Comparison of ENCODE assay signal across 1 cellular context in the genomic region with DNA sequence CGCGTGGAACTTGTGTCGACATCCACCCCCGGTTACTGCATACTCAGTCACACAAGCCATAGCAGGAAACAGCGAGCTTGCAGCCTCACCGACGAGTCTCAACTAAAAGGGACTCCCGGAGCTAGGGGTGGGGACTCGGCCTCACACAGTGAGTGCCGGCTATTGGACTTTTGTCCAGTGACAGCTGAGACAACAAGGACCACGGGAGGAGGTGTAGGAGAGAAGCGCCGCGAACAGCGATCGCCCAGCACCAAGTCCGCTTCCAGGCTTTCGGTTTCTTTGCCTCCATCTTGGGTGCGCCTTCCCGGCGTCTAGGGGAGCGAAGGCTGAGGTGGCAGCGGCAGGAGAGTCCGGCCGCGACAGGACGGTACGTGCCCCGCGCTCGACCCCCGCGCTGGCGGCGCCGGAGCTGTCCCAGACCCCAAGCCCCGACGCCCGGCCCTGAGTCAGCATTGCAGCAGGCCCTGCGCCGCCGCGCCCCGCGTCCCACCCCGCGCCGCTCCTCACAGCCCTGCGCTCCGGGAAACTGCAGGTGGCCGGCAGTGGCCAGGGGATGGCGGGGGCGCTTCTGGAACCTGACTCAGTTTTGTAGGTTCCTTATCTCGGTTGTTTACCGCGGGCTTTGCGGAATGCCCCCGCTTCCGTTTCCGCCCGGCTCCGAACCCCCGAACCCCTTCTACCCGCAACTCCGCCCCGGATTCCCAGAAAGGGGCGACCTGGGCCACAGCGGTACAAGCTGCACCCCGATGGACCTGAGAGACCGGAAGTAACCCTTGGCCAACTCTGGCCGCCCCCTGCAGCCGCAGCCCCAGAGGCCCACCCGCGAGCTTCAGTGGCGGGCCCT.
TF ChIP-seq lines count a peak whose summit lies in the region.

A gene (plus strand): TSS at position 50 of the 844 bp plus-strand sequence. CDS start 13,702 bp downstream, outside the sequence.

TF ChIP-seq in HepG2, 621 proteins besides CTCF, POLR2A, EP300 and RAD21 (continued from another document and continues in another):
- TF ChIP-seq, protein P1, sequence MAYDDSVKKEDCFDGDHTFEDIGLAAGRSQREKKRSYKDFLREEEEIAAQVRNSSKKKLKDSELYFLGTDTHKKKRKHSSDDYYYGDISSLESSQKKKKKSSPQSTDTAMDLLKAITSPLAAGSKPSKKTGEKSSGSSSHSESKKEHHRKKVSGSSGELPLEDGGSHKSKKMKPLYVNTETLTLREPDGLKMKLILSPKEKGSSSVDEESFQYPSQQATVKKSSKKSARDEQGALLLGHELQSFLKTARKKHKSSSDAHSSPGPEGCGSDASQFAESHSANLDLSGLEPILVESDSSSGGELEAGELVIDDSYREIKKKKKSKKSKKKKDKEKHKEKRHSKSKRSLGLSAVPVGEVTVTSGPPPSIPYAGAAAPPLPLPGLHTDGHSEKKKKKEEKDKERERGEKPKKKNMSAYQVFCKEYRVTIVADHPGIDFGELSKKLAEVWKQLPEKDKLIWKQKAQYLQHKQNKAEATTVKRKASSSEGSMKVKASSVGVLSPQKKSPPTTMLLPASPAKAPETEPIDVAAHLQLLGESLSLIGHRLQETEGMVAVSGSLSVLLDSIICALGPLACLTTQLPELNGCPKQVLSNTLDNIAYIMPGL (CRISPR knock-in tag; IDR thresholded peaks at IDR 0.05; ENCODE audit: borderline replicate concordance in 1 of 2, low read depth in 1 of 2) = peak; percentile 87 to 91; a peak in 3 of 4 replicates
- TF ChIP-seq ZNF766 (CRISPR knock-in tag; IDR thresholded peaks at IDR 0.05; ENCODE audit: borderline replicate concordance) (peak; percentile 68; the same call in 1 of the 2 replicates), SMAD1 (CRISPR knock-in tag; IDR thresholded peaks at IDR 0.05; ENCODE audit: borderline replicate concordance, low read depth) (peak; percentile 51; the same call in 1 of the 2 replicates), CEBPG (CRISPR knock-in tag; IDR thresholded peaks at IDR 0.05) (no peak), TBX3 (IDR thresholded peaks at IDR 0.05; ENCODE audit: borderline replicate concordance) (peak; percentile 30; the same call in 1 of the 2 replicates), HOXA7 (CRISPR knock-in tag; IDR thresholded peaks at IDR 0.05) (no peak), ZNF792 (CRISPR knock-in tag; IDR thresholded peaks at IDR 0.05) (peak; percentile 79), SKI (IDR thresholded peaks at IDR 0.05; ENCODE audit: partially characterized antibody) (no peak), IRF2 (CRISPR knock-in tag; IDR thresholded peaks at IDR 0.05) (no peak; the same call in none of the 2 replicates), REPIN1 (CRISPR knock-in tag; IDR thresholded peaks at IDR 0.05; ENCODE audit: borderline replicate concordance, low read depth) (peak; percentile 57; the same call in 1 of the 2 replicates), RBM22 (optimal IDR thresholded peaks at IDR 0.05; ENCODE audit: low read length) (peak; percentile 59), ZBTB7A (CRISPR knock-in tag; IDR thresholded peaks at IDR 0.05) (peak; percentile 87), ZSCAN30 (CRISPR knock-in tag; IDR thresholded peaks at IDR 0.05) (no peak), ZNF431 (CRISPR knock-in tag; IDR thresholded peaks at IDR 0.05; ENCODE audit: borderline replicate concordance, low read depth) (peak; percentile 92; the same call in 1 of the 2 replicates), NFIB (CRISPR knock-in tag; IDR thresholded peaks at IDR 0.05; ENCODE audit: borderline replicate concordance) (no peak), MEF2D (CRISPR knock-in tag; IDR thresholded peaks at IDR 0.05) (no peak), ZBTB8A (CRISPR knock-in tag; IDR thresholded peaks at IDR 0.05; ENCODE audit: borderline replicate concordance, low read depth) (peak; percentile 67; the same call in 1 of the 2 replicates), SP2 (CRISPR knock-in tag; IDR thresholded peaks at IDR 0.05) (peak; percentile 47; the same call in 1 of the 2 replicates), ISL2 (CRISPR knock-in tag; IDR thresholded peaks at IDR 0.05) (0 out of 2 replicates have a peak, but pooled peaks have one; percentile 60), ZNF282 (IDR thresholded peaks at IDR 0.05; ENCODE audit: partially characterized antibody) (no peak), ZSCAN12 (CRISPR knock-in tag; IDR thresholded peaks at IDR 0.05) (0 out of 2 replicates have a peak, but pooled peaks have one; percentile 38), MAF1 (CRISPR knock-in tag; IDR thresholded peaks at IDR 0.05; ENCODE audit: borderline replicate concordance) (peak; percentile 76; the same call in 1 of the 2 replicates), POLR2AphosphoS5 (IDR thresholded peaks at IDR 0.05; ENCODE audit: low read depth, low read length) (peak; percentile 83), NFE2L1 (CRISPR knock-in tag; IDR thresholded peaks at IDR 0.05; ENCODE audit: borderline replicate concordance) (peak; percentile 33; the same call in 1 of the 2 replicates), ZNF891 (CRISPR knock-in tag; IDR thresholded peaks at IDR 0.05) (peak; percentile 91), ZFAT (CRISPR knock-in tag; conservative IDR thresholded peaks at IDR 0.05) (peak; percentile 52; the same call in 1 of the 2 replicates), ISX (CRISPR knock-in tag; conservative IDR thresholded peaks at IDR 0.05) (0 out of 2 replicates have a peak, but pooled peaks have one; percentile 73)
- TF ChIP-seq, protein P2, sequence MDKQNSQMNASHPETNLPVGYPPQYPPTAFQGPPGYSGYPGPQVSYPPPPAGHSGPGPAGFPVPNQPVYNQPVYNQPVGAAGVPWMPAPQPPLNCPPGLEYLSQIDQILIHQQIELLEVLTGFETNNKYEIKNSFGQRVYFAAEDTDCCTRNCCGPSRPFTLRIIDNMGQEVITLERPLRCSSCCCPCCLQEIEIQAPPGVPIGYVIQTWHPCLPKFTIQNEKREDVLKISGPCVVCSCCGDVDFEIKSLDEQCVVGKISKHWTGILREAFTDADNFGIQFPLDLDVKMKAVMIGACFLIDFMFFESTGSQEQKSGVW (CRISPR knock-in tag; IDR thresholded peaks at IDR 0.05; ENCODE audit: borderline replicate concordance) = 0 out of 2 replicates have a peak, but pooled peaks have one; percentile 66
- TF ChIP-seq, protein P3, sequence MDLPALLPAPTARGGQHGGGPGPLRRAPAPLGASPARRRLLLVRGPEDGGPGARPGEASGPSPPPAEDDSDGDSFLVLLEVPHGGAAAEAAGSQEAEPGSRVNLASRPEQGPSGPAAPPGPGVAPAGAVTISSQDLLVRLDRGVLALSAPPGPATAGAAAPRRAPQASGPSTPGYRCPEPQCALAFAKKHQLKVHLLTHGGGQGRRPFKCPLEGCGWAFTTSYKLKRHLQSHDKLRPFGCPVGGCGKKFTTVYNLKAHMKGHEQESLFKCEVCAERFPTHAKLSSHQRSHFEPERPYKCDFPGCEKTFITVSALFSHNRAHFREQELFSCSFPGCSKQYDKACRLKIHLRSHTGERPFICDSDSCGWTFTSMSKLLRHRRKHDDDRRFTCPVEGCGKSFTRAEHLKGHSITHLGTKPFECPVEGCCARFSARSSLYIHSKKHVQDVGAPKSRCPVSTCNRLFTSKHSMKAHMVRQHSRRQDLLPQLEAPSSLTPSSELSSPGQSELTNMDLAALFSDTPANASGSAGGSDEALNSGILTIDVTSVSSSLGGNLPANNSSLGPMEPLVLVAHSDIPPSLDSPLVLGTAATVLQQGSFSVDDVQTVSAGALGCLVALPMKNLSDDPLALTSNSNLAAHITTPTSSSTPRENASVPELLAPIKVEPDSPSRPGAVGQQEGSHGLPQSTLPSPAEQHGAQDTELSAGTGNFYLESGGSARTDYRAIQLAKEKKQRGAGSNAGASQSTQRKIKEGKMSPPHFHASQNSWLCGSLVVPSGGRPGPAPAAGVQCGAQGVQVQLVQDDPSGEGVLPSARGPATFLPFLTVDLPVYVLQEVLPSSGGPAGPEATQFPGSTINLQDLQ (CRISPR knock-in tag; IDR thresholded peaks at IDR 0.05) = no peak; the same call in none of the 2 replicates
- TF ChIP-seq, protein P4, sequence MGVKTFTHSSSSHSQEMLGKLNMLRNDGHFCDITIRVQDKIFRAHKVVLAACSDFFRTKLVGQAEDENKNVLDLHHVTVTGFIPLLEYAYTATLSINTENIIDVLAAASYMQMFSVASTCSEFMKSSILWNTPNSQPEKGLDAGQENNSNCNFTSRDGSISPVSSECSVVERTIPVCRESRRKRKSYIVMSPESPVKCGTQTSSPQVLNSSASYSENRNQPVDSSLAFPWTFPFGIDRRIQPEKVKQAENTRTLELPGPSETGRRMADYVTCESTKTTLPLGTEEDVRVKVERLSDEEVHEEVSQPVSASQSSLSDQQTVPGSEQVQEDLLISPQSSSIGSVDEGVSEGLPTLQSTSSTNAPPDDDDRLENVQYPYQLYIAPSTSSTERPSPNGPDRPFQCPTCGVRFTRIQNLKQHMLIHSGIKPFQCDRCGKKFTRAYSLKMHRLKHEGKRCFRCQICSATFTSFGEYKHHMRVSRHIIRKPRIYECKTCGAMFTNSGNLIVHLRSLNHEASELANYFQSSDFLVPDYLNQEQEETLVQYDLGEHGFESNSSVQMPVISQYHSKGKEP (CRISPR knock-in tag; IDR thresholded peaks at IDR 0.05) = no peak
- TF ChIP-seq, protein P5, sequence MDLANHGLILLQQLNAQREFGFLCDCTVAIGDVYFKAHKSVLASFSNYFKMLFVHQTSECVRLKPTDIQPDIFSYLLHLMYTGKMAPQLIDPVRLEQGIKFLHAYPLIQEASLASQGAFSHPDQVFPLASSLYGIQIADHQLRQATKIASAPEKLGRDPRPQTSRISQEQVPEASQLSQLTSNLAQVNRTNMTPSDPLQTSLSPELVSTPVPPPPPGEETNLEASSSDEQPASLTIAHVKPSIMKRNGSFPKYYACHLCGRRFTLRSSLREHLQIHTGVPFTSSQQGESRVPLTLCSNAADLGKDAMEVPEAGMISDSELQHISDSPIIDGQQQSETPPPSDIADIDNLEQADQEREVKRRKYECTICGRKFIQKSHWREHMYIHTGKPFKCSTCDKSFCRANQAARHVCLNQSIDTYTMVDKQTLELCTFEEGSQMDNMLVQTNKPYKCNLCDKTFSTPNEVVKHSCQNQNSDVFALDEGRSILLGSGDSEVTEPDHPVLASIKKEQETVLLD (CRISPR knock-in tag; IDR thresholded peaks at IDR 0.05; ENCODE audit: low read depth) = no peak; the same call in 1 of the 2 replicates
- TF ChIP-seq, protein P6, sequence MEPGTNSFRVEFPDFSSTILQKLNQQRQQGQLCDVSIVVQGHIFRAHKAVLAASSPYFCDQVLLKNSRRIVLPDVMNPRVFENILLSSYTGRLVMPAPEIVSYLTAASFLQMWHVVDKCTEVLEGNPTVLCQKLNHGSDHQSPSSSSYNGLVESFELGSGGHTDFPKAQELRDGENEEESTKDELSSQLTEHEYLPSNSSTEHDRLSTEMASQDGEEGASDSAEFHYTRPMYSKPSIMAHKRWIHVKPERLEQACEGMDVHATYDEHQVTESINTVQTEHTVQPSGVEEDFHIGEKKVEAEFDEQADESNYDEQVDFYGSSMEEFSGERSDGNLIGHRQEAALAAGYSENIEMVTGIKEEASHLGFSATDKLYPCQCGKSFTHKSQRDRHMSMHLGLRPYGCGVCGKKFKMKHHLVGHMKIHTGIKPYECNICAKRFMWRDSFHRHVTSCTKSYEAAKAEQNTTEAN (CRISPR knock-in tag; conservative IDR thresholded peaks at IDR 0.05) = peak; percentile 72; the same call in 1 of the 2 replicates
- TF ChIP-seq, protein P7, sequence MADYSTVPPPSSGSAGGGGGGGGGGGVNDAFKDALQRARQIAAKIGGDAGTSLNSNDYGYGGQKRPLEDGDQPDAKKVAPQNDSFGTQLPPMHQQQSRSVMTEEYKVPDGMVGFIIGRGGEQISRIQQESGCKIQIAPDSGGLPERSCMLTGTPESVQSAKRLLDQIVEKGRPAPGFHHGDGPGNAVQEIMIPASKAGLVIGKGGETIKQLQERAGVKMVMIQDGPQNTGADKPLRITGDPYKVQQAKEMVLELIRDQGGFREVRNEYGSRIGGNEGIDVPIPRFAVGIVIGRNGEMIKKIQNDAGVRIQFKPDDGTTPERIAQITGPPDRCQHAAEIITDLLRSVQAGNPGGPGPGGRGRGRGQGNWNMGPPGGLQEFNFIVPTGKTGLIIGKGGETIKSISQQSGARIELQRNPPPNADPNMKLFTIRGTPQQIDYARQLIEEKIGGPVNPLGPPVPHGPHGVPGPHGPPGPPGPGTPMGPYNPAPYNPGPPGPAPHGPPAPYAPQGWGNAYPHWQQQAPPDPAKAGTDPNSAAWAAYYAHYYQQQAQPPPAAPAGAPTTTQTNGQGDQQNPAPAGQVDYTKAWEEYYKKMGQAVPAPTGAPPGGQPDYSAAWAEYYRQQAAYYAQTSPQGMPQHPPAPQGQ (CRISPR knock-in tag; IDR thresholded peaks at IDR 0.05; ENCODE audit: borderline replicate concordance) = no peak
- TF ChIP-seq, protein P8, sequence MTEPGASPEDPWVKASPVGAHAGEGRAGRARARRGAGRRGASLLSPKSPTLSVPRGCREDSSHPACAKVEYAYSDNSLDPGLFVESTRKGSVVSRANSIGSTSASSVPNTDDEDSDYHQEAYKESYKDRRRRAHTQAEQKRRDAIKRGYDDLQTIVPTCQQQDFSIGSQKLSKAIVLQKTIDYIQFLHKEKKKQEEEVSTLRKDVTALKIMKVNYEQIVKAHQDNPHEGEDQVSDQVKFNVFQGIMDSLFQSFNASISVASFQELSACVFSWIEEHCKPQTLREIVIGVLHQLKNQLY (CRISPR knock-in tag; IDR thresholded peaks at IDR 0.05) = 0 out of 2 replicates have a peak, but pooled peaks have one; percentile 3
- TF ChIP-seq, protein P9, sequence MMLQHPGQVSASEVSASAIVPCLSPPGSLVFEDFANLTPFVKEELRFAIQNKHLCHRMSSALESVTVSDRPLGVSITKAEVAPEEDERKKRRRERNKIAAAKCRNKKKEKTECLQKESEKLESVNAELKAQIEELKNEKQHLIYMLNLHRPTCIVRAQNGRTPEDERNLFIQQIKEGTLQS (CRISPR knock-in tag; IDR thresholded peaks at IDR 0.05) = 0 out of 2 replicates have a peak, but pooled peaks have one; percentile 17
- TF ChIP-seq, protein P10, sequence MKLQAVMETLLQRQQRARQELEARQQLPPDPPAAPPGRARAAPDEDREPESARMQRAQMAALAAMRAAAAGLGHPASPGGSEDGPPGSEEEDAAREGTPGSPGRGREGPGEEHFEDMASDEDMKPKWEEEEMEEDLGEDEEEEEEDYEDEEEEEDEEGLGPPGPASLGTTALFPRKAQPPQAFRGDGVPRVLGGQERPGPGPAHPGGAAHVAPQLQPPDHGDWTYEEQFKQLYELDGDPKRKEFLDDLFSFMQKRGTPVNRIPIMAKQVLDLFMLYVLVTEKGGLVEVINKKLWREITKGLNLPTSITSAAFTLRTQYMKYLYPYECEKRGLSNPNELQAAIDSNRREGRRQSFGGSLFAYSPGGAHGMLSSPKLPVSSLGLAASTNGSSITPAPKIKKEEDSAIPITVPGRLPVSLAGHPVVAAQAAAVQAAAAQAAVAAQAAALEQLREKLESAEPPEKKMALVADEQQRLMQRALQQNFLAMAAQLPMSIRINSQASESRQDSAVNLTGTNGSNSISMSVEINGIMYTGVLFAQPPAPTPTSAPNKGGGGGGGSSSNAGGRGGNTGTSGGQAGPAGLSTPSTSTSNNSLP (IDR thresholded peaks at IDR 0.05; ENCODE audit: low read depth, low read length) = no peak
